ENCODE assay signal across 17 cellular contexts in genomic region chr10:131571845-131572244, GRCh38.
"Had no signal": no experiment of that assay in that cellular context is flagged by ENCODE, and none has a peak within 500 bp of the region (broad histone marks: within the 10 kb centered on the region; RNA-seq: fewer than 3 reads in every experiment).

No MANE protein-coding gene starts in this region.

- H3K9me3 ChIP-seq: esophagus muscularis mucosa, gastrocnemius medialis, suprapubic skin, thyroid gland, upper lobe of left lung, vagina had no signal

- H3K27me3 Mint-ChIP-seq: effector memory CD8-positive, alpha-beta T cell had no signal

- DNase-seq: effector memory CD8-positive, alpha-beta T cell; gastrocnemius medialis; left ventricle myocardium superior; mesenchymal stem cell; naive B cell; right cardiac atrium; stimulated activated CD4-positive, alpha-beta T cell treated with anti-CD3 and anti-CD28 coated beads, Interleukin-2, amount 100 ng/mL, for 48 hours; stimulated activated naive CD4-positive, alpha-beta T cell treated with Interleukin-2 at 50 U/mL for 16 hours; thyroid gland had no signal

- H3K4me1 ChIP-seq: esophagus muscularis mucosa, suprapubic skin, thyroid gland, upper lobe of left lung, vagina had no signal

- H3K27ac Mint-ChIP-seq: effector memory CD8-positive, alpha-beta T cell; naive B cell; nephron had no signal

- H3K9me3 Mint-ChIP-seq: nephron had no signal

- H3K4me3 ChIP-seq: esophagus muscularis mucosa, gastrocnemius medialis, lung, smooth muscle cell, suprapubic skin, thyroid gland, upper lobe of left lung, vagina had no signal

- H3K27ac ChIP-seq: epithelial cell of prostate, esophagus muscularis mucosa, gastrocnemius medialis, suprapubic skin, thyroid gland, upper lobe of left lung, vagina had no signal

- ATAC-seq: effector memory CD8-positive, alpha-beta T cell; gastrocnemius medialis; left ventricle myocardium superior; right cardiac atrium had no signal

- H3K36me3 ChIP-seq: esophagus muscularis mucosa, gastrocnemius medialis, suprapubic skin, thyroid gland, upper lobe of left lung, vagina had no signal

- H3K4me3 Mint-ChIP-seq: effector memory CD8-positive, alpha-beta T cell; nephron had no signal

- H3K4me1 Mint-ChIP-seq: naive B cell, nephron had no signal

- H3K36me3 Mint-ChIP-seq: naive B cell had no signal

- H3K27me3 ChIP-seq: gastrocnemius medialis, thyroid gland, upper lobe of left lung, vagina had no signal
